In genomic region chr14:32200368-32201195, GRCh38 we compare ENCODE assay signal across 9 cellular contexts. TPM values are rescaled to one million over a fixed set of nuclear protein-coding genes. Genes with fewer than 3 reads are reported as not detected.
A peak's percentile ranks its signal among the peaks of the same experiment; 100 is the strongest.
DNase-seq lines count a peak whose midpoint lies in the region; ATAC-seq, FAIRE-seq and TF ChIP-seq lines count a peak whose summit lies in the region.
"Had no signal": no experiment of that assay in that cellular context is flagged by ENCODE, and none has a peak within 500 bp of the region (broad histone marks: within the 10 kb centered on the region; RNA-seq: fewer than 3 reads in every experiment).

No MANE protein-coding gene starts in this region.

- no peaks in the 10 kb centered on the region for H3K9me3 ChIP-seq in NT2/D1 (ENCODE audit: insufficient read depth, low read length)
- H3K9me3 ChIP-seq in endodermal cell (ENCODE audit: control insufficient read depth, low read length), result no peaks in the 10 kb centered on the region
- peaks cover 3% of the 10 kb centered on the region for H3K9me3 ChIP-seq in trophoblast cell (ENCODE audit: insufficient read depth, low read depth, low read length)

- peaks cover 25% of the 10 kb centered on the region for H3K27me3 ChIP-seq in NT2/D1 (ENCODE audit: insufficient read depth, insufficient read length)
- H3K27me3 ChIP-seq in endodermal cell (ENCODE audit: control insufficient read depth, insufficient read depth, low read length, poor library complexity, severe bottlenecking), result no peaks in the 10 kb centered on the region
- no peaks in the 10 kb centered on the region for H3K27me3 ChIP-seq in trophoblast cell (ENCODE audit: insufficient read depth, low read length)

- no peak overlapping the region for H2BK5ac ChIP-seq in trophoblast cell (ENCODE audit: low read depth, low read length, poor library complexity)

- peak overlapping the region; percentile 99 for H3K4me2 ChIP-seq in trophoblast cell (ENCODE audit: low read length)

- no peaks in the 10 kb centered on the region for H3K27me3 Mint-ChIP-seq in activated naive CD4-positive, alpha-beta T cell treated with anti-CD3 and anti-CD28 coated beads, Interleukin-2, amount 50 U/mL, for 24 hours
- peaks cover 7% of the 10 kb centered on the region for H3K27me3 Mint-ChIP-seq in endodermal cell (ENCODE audit: insufficient read depth)

- H3K36me3 ChIP-seq in NT2/D1 (ENCODE audit: insufficient read depth, insufficient read length, low read length), result no peaks in the 10 kb centered on the region
- no peaks in the 10 kb centered on the region for H3K36me3 ChIP-seq in endodermal cell (ENCODE audit: control insufficient read depth, insufficient read depth, low read length)
- H3K36me3 ChIP-seq in trophoblast cell (ENCODE audit: control insufficient read depth in 1 of 2, insufficient read depth in 2 of 2, low read length in 2 of 2), result no peaks in the 10 kb centered on the region

- no peak overlapping the region for H3K4ac ChIP-seq in trophoblast cell (ENCODE audit: low read depth, low read length)

- H3K36me3 Mint-ChIP-seq in activated naive CD4-positive, alpha-beta T cell treated with anti-CD3 and anti-CD28 coated beads, Interleukin-2, amount 50 U/mL, for 24 hours, result no peaks in the 10 kb centered on the region
- no peaks in the 10 kb centered on the region for H3K36me3 Mint-ChIP-seq in endodermal cell (ENCODE audit: low read depth)

- peak overlapping the region; percentile 100 for H3K27ac Mint-ChIP-seq in activated naive CD4-positive, alpha-beta T cell treated with anti-CD3 and anti-CD28 coated beads, Interleukin-2, amount 50 U/mL, for 24 hours
- H3K27ac Mint-ChIP-seq in endodermal cell, result no peak overlapping the region

- H2AK5ac ChIP-seq in trophoblast cell (ENCODE audit: low read length), result no peak overlapping the region

- no peak overlapping the region for H3K14ac ChIP-seq in trophoblast cell (ENCODE audit: low read length)

- H3K79me1 ChIP-seq in trophoblast cell (ENCODE audit: low read length), result peaks cover 4% of the 10 kb centered on the region

- H4K91ac ChIP-seq in trophoblast cell (ENCODE audit: low read depth, low read length), result no peak overlapping the region

- H3K4me3 ChIP-seq in NT2/D1 (ENCODE audit: insufficient read length, low read depth) (peak overlapping the region; percentile 85), endodermal cell (ENCODE audit: low read length) (peak overlapping the region; percentile 93), trophoblast cell (ENCODE audit: low read depth, low read length) (no peak overlapping the region)

- WGBS in endodermal cell (ENCODE audit: insufficient coverage in 1 of 2, insufficient read length in 1 of 2), 2 experiments, result 26 to 35% methylated on average over 6 to 11 of the region's 14 CpGs
- WGBS in trophoblast cell (ENCODE audit: extremely low coverage, insufficient coverage, insufficient read length), result no CpG with 5 or more reads among the region's 14 CpGs

- no peaks in the 10 kb centered on the region for H3K4me1 ChIP-seq in NT2/D1 (ENCODE audit: insufficient read depth, insufficient read length)
- H3K4me1 ChIP-seq in endodermal cell (ENCODE audit: control insufficient read depth, insufficient read depth, low read length), result no peaks in the 10 kb centered on the region
- no peaks in the 10 kb centered on the region for H3K4me1 ChIP-seq in trophoblast cell (ENCODE audit: control insufficient read depth in 1 of 2, insufficient read depth in 2 of 2, low read length in 2 of 2)

- TF ChIP-seq CTCF in endodermal cell (conservative IDR thresholded peaks at IDR 0.05), result peak; percentile 29

- no peak for DNase-seq in activated naive CD4-positive, alpha-beta T cell treated with anti-CD3 and anti-CD28 coated beads, Interleukin-2, amount 50 U/mL, for 16 hours
- DNase-seq in NT2/D1 (ENCODE audit: low read depth, low spot score) (no peak), endodermal cell (no peak), trophoblast cell (no peak), HTR-8/SVneo (ENCODE audit: insufficient read length, low spot score) (no peak), NCI-H1694 (lab: John Stamatoyannopoulos, UW) (no peak)

- peaks cover 36% of the 10 kb centered on the region for H3K4me1 Mint-ChIP-seq in activated naive CD4-positive, alpha-beta T cell treated with anti-CD3 and anti-CD28 coated beads, Interleukin-2, amount 50 U/mL, for 24 hours
- peaks cover 29% of the 10 kb centered on the region for H3K4me1 Mint-ChIP-seq in endodermal cell

- H2BK120ac ChIP-seq in trophoblast cell (ENCODE audit: insufficient read depth, low read length, poor library complexity), result no peak overlapping the region

- no peak overlapping the region for H3K9ac ChIP-seq in NT2/D1 (ENCODE audit: insufficient read length, low read depth)
- no peak overlapping the region for H3K9ac ChIP-seq in endodermal cell (ENCODE audit: extremely low read depth, low read length, poor library complexity, severe bottlenecking)
- H3K9ac ChIP-seq in trophoblast cell (ENCODE audit: low read length), result no peak overlapping the region

- no peaks in the 10 kb centered on the region for H3K79me2 ChIP-seq in trophoblast cell (ENCODE audit: control insufficient read depth, insufficient read depth, low read length, poor library complexity)

- H4K12ac ChIP-seq in trophoblast cell (ENCODE audit: low read depth, low read length), result no peak overlapping the region

- H3K23ac ChIP-seq in trophoblast cell (ENCODE audit: low read length), result no peak overlapping the region

- no peak overlapping the region for H4K8ac ChIP-seq in trophoblast cell (ENCODE audit: low read depth, low read length)

- no peak for FAIRE-seq in HTR-8/SVneo (lab: Jason Lieb, UNC)

- no peak overlapping the region for H2BK12ac ChIP-seq in trophoblast cell (ENCODE audit: low read length)

- ATAC-seq in GM21825 (IDR thresholded peaks at IDR 0.05; ENCODE audit: unreplicated experiment), result no peak

- no peak overlapping the region for H3K18ac ChIP-seq in trophoblast cell (ENCODE audit: low read length)

- H3K27ac ChIP-seq in endodermal cell (ENCODE audit: low read depth, low read length) (no peak overlapping the region), trophoblast cell (ENCODE audit: low read depth, low read length) (no peak overlapping the region)
- H3K27ac ChIP-seq: epithelial cell of prostate had no signal

- H3K4me3 Mint-ChIP-seq in activated naive CD4-positive, alpha-beta T cell treated with anti-CD3 and anti-CD28 coated beads, Interleukin-2, amount 50 U/mL, for 24 hours, result peak overlapping the region; percentile 93
- H3K4me3 Mint-ChIP-seq in endodermal cell, result peak overlapping the region; percentile 86

- H2AFZ ChIP-seq in trophoblast cell (ENCODE audit: insufficient read depth, low read length, poor library complexity), result no peak overlapping the region

- H3K9me3 Mint-ChIP-seq in activated naive CD4-positive, alpha-beta T cell treated with anti-CD3 and anti-CD28 coated beads, Interleukin-2, amount 50 U/mL, for 24 hours, result no peaks in the 10 kb centered on the region
- no peaks in the 10 kb centered on the region for H3K9me3 Mint-ChIP-seq in endodermal cell

RNA-seq across cellular contexts. Expression of gene RNU6-7, which starts 1.3 kb away (rescaled TPM):
- not detected for total RNA-seq in endodermal cell
- not detected for polyA plus RNA-seq in endodermal cell (2013, experiment 1 of 2)
- polyA plus RNA-seq in endodermal cell (2013, experiment 2 of 2), result not detected
- polyA plus RNA-seq in trophoblast cell (2013), result not detected in 2 replicates

RNA-seq across cellular contexts. Expression of gene RNU6-8, which starts 2.5 kb away (rescaled TPM):
- not detected for total RNA-seq in endodermal cell
- not detected for polyA plus RNA-seq in endodermal cell (2013, experiment 1 of 2)
- polyA plus RNA-seq in endodermal cell (2013, experiment 2 of 2), result not detected
- polyA plus RNA-seq in trophoblast cell (2013), result not detected in 2 replicates
